Comparison of ENCODE assay signal across 1 cellular context in the genomic region with DNA sequence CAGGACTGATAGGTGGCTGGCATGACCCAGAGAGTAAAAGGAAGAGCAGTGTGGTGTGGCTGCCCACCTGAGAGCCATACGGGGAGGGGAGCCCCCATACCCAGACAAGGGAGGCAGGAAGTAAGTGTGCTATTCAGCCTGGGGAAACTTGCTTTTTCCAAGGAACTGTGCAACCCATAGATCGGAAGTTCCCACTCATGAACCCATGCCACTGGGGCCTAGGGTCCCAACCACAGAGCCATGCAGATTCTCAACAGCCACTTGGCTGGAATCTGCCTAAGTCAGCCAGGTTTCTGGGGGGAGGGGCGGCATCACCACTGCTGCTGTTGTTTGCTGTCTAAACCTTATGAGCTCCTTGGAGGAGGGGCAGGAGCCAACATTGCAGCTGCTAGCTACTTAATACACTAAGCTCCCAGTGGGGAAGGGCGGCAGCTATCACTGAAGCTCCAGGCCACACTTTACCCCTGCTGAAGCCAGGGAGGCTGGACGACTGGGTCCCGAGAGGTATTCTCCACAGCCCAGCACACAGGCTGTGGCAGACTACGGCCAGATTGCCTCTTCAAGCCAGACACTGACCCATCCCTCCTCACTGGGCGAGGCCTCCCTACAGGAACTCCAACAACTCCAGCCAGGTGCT.
TF ChIP-seq lines count a peak whose summit lies in the region.

No MANE protein-coding gene starts in this region.

TF ChIP-seq in GM12878, 131 proteins besides CTCF, POLR2A, EP300 and RAD21:
- TF ChIP-seq KAT2A (conservative IDR thresholded peaks at IDR 0.05; ENCODE audit: control insufficient read depth, low read depth, low read length) (no peak), JUND (IDR thresholded peaks at IDR 0.05; ENCODE audit: low read depth, low read length) (no peak), NR2C1 (IDR thresholded peaks at IDR 0.05) (no peak), SRF (IDR thresholded peaks at IDR 0.05; ENCODE audit: low read depth in 2 of 2, low read length in 2 of 2) (no peak), CREB1 (IDR thresholded peaks at IDR 0.05; ENCODE audit: low read depth) (no peak), MEF2A (IDR thresholded peaks at IDR 0.05; ENCODE audit: insufficient read depth, low read depth, low read length) (no peak), PAX8 (IDR thresholded peaks at IDR 0.05) (no peak), SREBF2 (IDR thresholded peaks at IDR 0.05; ENCODE audit: low read length) (no peak), LARP7 (IDR thresholded peaks at IDR 0.05) (no peak), BACH1 (IDR thresholded peaks at IDR 0.05; ENCODE audit: borderline replicate concordance) (no peak), MYB (IDR thresholded peaks at IDR 0.05; ENCODE audit: borderline replicate concordance, low read depth, low read length) (no peak), FOXM1 (IDR thresholded peaks at IDR 0.05; ENCODE audit: low read depth, low read length) (no peak), CBX5 (IDR thresholded peaks at IDR 0.05; ENCODE audit: low read depth) (no peak), RB1 (IDR thresholded peaks at IDR 0.05; ENCODE audit: borderline replicate concordance) (no peak), RAD51 (IDR thresholded peaks at IDR 0.05) (no peak), FOXK2 (IDR thresholded peaks at IDR 0.05) (no peak)
- TF ChIP-seq, protein P1, sequence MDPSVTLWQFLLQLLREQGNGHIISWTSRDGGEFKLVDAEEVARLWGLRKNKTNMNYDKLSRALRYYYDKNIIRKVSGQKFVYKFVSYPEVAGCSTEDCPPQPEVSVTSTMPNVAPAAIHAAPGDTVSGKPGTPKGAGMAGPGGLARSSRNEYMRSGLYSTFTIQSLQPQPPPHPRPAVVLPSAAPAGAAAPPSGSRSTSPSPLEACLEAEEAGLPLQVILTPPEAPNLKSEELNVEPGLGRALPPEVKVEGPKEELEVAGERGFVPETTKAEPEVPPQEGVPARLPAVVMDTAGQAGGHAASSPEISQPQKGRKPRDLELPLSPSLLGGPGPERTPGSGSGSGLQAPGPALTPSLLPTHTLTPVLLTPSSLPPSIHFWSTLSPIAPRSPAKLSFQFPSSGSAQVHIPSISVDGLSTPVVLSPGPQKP (IDR thresholded peaks at IDR 0.05; ENCODE audit: low read depth, low read length): no peak
- TF ChIP-seq, protein P2, sequence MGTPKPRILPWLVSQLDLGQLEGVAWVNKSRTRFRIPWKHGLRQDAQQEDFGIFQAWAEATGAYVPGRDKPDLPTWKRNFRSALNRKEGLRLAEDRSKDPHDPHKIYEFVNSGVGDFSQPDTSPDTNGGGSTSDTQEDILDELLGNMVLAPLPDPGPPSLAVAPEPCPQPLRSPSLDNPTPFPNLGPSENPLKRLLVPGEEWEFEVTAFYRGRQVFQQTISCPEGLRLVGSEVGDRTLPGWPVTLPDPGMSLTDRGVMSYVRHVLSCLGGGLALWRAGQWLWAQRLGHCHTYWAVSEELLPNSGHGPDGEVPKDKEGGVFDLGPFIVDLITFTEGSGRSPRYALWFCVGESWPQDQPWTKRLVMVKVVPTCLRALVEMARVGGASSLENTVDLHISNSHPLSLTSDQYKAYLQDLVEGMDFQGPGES (IDR thresholded peaks at IDR 0.05): no peak
- TF ChIP-seq, protein P3, sequence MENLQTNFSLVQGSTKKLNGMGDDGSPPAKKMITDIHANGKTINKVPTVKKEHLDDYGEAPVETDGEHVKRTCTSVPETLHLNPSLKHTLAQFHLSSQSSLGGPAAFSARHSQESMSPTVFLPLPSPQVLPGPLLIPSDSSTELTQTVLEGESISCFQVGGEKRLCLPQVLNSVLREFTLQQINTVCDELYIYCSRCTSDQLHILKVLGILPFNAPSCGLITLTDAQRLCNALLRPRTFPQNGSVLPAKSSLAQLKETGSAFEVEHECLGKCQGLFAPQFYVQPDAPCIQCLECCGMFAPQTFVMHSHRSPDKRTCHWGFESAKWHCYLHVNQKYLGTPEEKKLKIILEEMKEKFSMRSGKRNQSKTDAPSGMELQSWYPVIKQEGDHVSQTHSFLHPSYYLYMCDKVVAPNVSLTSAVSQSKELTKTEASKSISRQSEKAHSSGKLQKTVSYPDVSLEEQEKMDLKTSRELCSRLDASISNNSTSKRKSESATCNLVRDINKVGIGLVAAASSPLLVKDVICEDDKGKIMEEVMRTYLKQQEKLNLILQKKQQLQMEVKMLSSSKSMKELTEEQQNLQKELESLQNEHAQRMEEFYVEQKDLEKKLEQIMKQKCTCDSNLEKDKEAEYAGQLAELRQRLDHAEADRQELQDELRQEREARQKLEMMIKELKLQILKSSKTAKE (IDR thresholded peaks at IDR 0.05; ENCODE audit: low read depth, poor library complexity, severe bottlenecking): no peak
- TF ChIP-seq, protein P4, sequence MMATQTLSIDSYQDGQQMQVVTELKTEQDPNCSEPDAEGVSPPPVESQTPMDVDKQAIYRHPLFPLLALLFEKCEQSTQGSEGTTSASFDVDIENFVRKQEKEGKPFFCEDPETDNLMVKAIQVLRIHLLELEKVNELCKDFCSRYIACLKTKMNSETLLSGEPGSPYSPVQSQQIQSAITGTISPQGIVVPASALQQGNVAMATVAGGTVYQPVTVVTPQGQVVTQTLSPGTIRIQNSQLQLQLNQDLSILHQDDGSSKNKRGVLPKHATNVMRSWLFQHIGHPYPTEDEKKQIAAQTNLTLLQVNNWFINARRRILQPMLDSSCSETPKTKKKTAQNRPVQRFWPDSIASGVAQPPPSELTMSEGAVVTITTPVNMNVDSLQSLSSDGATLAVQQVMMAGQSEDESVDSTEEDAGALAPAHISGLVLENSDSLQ (IDR thresholded peaks at IDR 0.05): no peak
